ENCODE assay signal across 8 cellular contexts in genomic region chr6:144063744-144064401, GRCh38. TPM values are rescaled to one million over a fixed set of nuclear protein-coding genes. Genes with fewer than 3 reads are reported as not detected.
DNase-seq lines count a peak whose midpoint lies in the region; ATAC-seq and TF ChIP-seq lines count a peak whose summit lies in the region.

No MANE protein-coding gene starts in this region.

- peaks cover 18% of the 10 kb centered on the region for H3K4me1 ChIP-seq in lower lobe of right lung

- peak overlapping the region; percentile 50 to 62 for H3K27ac ChIP-seq in coronary artery
- H3K27ac ChIP-seq in lower lobe of right lung: peak overlapping the region; percentile 90

- peak; percentile 63 for ATAC-seq in GM18861 (IDR thresholded peaks at IDR 0.05; ENCODE audit: unreplicated experiment)
- peak; percentile 73 for ATAC-seq in HG03064 (IDR thresholded peaks at IDR 0.05; ENCODE audit: low read depth, unreplicated experiment)
- peak; percentile 98 to 99 for ATAC-seq in lower lobe of right lung

- H3K4me3 ChIP-seq in coronary artery (peak overlapping the region; percentile 86), lower lobe of right lung (peak overlapping the region; percentile 77)

- TF ChIP-seq CTCF in coronary artery (IDR thresholded peaks at IDR 0.05) (no peak), lower lobe of right lung (IDR thresholded peaks at IDR 0.05) (peak; percentile 38)

- peaks cover 5% of the 10 kb centered on the region for H3K27me3 ChIP-seq in lower lobe of right lung (ENCODE audit: low read depth)

- H3K9me3 ChIP-seq in lower lobe of right lung: no peaks in the 10 kb centered on the region

- intact Hi-C loops in lower lobe of right lung (cut with DNase I): no loop called here

- DNase-seq in AG08395 (ENCODE audit: low spot score) (peak; percentile 60), NCI-H2227 treated with DMSO at 0.1 percent for 48 hours (lab: John Stamatoyannopoulos, UW) (peak; percentile 34), coronary artery (ENCODE audit: low spot score) (peak; percentile 84), lower lobe of right lung (peak; percentile 96)
- peak; percentile 78 to 82 for DNase-seq in activated CD4-positive, alpha-beta T cell treated with anti-CD3 and anti-CD28 coated beads for 24 hours (ENCODE audit: low read depth in 2 of 2)
- DNase-seq in stimulated activated CD4-positive, alpha-beta T cell treated with anti-CD3 and anti-CD28 coated beads, TNF-alpha, amount 100 ng/mL, for 4 hours (ENCODE audit: low read depth in 3 of 3): peak; percentile 79 to 82 (median 79)

- no peaks in the 10 kb centered on the region for H3K36me3 ChIP-seq in lower lobe of right lung

RNA-seq across cellular contexts. Expression of gene SF3B5, which starts 31.5 kb away (rescaled TPM):
- 112 TPM for total RNA-seq in lower lobe of right lung

RNA-seq across cellular contexts. Expression of gene PLAGL1, which starts 55.8 kb away (rescaled TPM):
- 44.7 TPM for total RNA-seq in lower lobe of right lung

Comparison
In these comparisons a context has a peak if more than half of its experiments do, and no peak if none do; other contexts are left out.
1. Peak in every context shown above with its lines: DNase-seq, ATAC-seq, H3K4me3 ChIP-seq and H3K27ac ChIP-seq.
2. DNase-seq: peak in every context shown above with its lines; median percentile 96 in lower lobe of right lung; 84 in coronary artery; 80 in activated CD4-positive, alpha-beta T cell treated with anti-CD3 and anti-CD28 coated beads for 24 hours; 79 in stimulated activated CD4-positive, alpha-beta T cell treated with anti-CD3 and anti-CD28 coated beads, TNF-alpha, amount 100 ng/mL, for 4 hours; 60 in AG08395; 34 in NCI-H2227 treated with DMSO at 0.1 percent for 48 hours.